ENCODE assay signal across 8 cellular contexts in the genomic region with DNA sequence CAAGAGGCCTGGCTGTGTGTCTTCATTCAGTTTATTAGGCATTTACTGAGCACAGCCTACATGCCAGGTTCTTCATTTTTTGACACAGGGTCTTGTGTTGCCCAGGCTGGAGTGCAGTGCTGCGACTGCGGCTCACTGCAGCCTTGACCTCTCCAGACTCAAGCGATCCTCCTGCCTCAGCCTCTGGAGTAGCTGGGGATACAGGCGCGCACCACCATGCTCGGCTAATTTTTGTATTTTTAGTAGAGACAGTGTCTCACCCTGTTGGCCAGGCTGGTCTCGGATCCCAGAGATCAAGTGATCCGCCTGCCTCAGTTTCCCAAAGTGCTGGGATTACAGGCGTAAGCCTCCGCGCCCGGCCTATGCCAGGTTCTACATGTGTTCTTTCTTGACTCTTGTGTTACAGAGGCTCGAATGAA. TPM values are rescaled to one million over a fixed set of nuclear protein-coding genes. Genes with fewer than 3 reads are reported as not detected.
DNase-seq lines count a peak whose midpoint lies in the region; ATAC-seq, FAIRE-seq and TF ChIP-seq lines count a peak whose summit lies in the region.

No MANE protein-coding gene starts in this region.

- H3K9me3 ChIP-seq in DOHH2 (ENCODE audit: control insufficient read depth, insufficient read depth, low read length) (no peaks in the 10 kb centered on the region), SJSA1 (replicated peaks) (no peaks in the 10 kb centered on the region), psoas muscle (no peaks in the 10 kb centered on the region)

- H3K36me3 ChIP-seq in DOHH2 (ENCODE audit: control insufficient read depth, low read length) (peaks cover 4% of the 10 kb centered on the region; the same call in 1 of the 2 replicates), SJSA1 (peaks cover 6% of the 10 kb centered on the region), psoas muscle (ENCODE audit: insufficient read depth in 1 of 2, low read depth in 1 of 2) (no peaks in the 10 kb centered on the region)

- 37 to 42% (median 37%) methylated on average over 13 of the region's 13 CpGs for WGBS in psoas muscle, 3 donors

- H3K79me2 ChIP-seq in DOHH2 (ENCODE audit: control insufficient read depth, low read length) = peaks cover 32% of the 10 kb centered on the region

- H3F3A ChIP-seq in DOHH2 (ENCODE audit: control insufficient read depth, insufficient read depth) = no peaks in the 10 kb centered on the region

- TF ChIP-seq POLR2A in H54 (IDR thresholded peaks at IDR 0.05; ENCODE audit: low read depth, low read length) = no peak

- no peaks in the 10 kb centered on the region for H3K9me2 ChIP-seq in DOHH2 (replicated peaks; ENCODE audit: control insufficient read depth, low read length)

- DNase-seq in SJSA1 (ENCODE audit: low read depth in 1 of 2, low spot score in 2 of 2) = no peak
- no peak for DNase-seq in fibroblast of mammary gland (ENCODE audit: low read depth)
- no peak for DNase-seq in psoas muscle
- DNase-seq in H54 (ENCODE audit: insufficient read length, low spot score) = no peak

- peak in 1 of 4 donors; percentile 12 for ATAC-seq in psoas muscle
- no peak for ATAC-seq in HG03565 (IDR thresholded peaks at IDR 0.05; ENCODE audit: unreplicated experiment)
- no peak for ATAC-seq in GM19324 (IDR thresholded peaks at IDR 0.05; ENCODE audit: low FRiP score, unreplicated experiment)
- ATAC-seq in GM18907 (IDR thresholded peaks at IDR 0.05; ENCODE audit: unreplicated experiment) = no peak

- peaks cover 21% of the 10 kb centered on the region for H3K4me1 ChIP-seq in DOHH2 (ENCODE audit: control insufficient read depth, low read length)
- H3K4me1 ChIP-seq in SJSA1 (replicated peaks) = peaks cover 16% of the 10 kb centered on the region
- H3K4me1 ChIP-seq in psoas muscle = peaks cover 19% of the 10 kb centered on the region

- peak overlapping the region; percentile 83 for H3K4me3 ChIP-seq in DOHH2 (ENCODE audit: low read length)
- H3K4me3 ChIP-seq in SJSA1 = peak overlapping the region; percentile 98
- peak overlapping the region; percentile 85 for H3K4me3 ChIP-seq in fibroblast of mammary gland (ENCODE audit: control insufficient read depth, low read depth, low read length)
- H3K4me3 ChIP-seq in psoas muscle = peak overlapping the region; percentile 98

- H3K27me3 ChIP-seq in DOHH2 (ENCODE audit: control insufficient read depth, low read length) (peaks cover 15% of the 10 kb centered on the region), SJSA1 (replicated peaks) (peaks cover 4% of the 10 kb centered on the region), psoas muscle (ENCODE audit: insufficient read depth in 3 of 3, low read length in 2 of 3) (no peaks in the 10 kb centered on the region)

- H3K27ac ChIP-seq in DOHH2 (ENCODE audit: low read depth, low read length) (no peak overlapping the region), SJSA1 (peak overlapping the region; percentile 42), psoas muscle (peak overlapping the region; percentile 83)

- intact Hi-C loops in psoas muscle (cut with DNase I) = loop anchor here (5.0 kb wide), 1 partner anchor 63 kb away; the partner anchor contains the start of gene DNAAF9 (in 2 of the 2)

- peak overlapping the region; percentile 80 for H3K4me2 ChIP-seq in DOHH2 (ENCODE audit: low read length)

- no peak for FAIRE-seq in H54 (lab: Jason Lieb, UNC)

- TF ChIP-seq CTCF in DOHH2 (IDR thresholded peaks at IDR 0.05; ENCODE audit: low read depth, low read length, poor library complexity, severe bottlenecking) = no peak
- TF ChIP-seq CTCF in fibroblast of mammary gland (conservative IDR thresholded peaks at IDR 0.05; ENCODE audit: control insufficient read depth, insufficient read depth, low read depth, low read length) = no peak
- TF ChIP-seq CTCF in psoas muscle (IDR thresholded peaks at IDR 0.05) = no peak

- peaks cover 8% of the 10 kb centered on the region; the same call in 1 of the 2 replicates for H4K20me1 ChIP-seq in DOHH2 (ENCODE audit: control insufficient read depth, insufficient read depth, low read depth, low read length)

RNA-seq across cellular contexts. Expression of gene ATRN, which starts 0.6 kb away (rescaled TPM):
- 18.1 and 27.8 TPM in 2 replicates for total RNA-seq in SJSA1 (2014; rRNA removed; shearing (Covaris generic))
- total RNA-seq in psoas muscle = 10 to 100 TPM; 14.7 to 18.6 (median 16.8) TPM
- polyA plus RNA-seq in psoas muscle = 1 to 10 TPM; 3.9 to 7.6 (median 5.4) TPM
